Comparison of ENCODE assay signal across 8 cellular contexts in the genomic region with DNA sequence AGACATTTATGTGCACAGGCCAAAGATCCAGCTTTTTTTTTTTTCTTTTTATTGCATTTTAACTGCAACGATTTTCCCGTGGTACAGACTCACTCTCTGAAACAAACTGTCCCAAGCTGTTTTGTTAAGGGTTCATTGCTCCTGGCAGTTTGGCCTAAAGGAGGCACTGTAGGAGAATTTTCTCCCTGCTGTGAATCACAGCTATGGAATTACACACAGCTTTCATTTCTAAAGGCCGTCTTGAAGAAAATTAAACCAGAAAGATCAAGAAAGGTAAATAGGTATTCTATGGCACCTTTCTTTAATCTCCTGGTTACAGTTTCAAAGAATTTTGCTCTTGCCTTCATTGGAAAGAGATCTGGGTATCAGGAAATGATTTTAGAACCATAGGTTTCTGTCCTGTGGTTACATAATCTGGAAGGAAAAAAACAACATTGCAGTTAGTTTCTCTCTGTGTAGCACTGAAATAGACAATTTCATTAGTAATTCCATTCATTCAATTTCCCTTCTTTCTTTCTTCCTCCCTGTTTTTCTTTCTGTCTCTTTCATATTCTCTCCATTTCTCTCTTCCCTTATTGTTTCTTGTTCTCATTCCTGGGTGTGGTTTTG. TPM values are rescaled to one million over a fixed set of nuclear protein-coding genes. Genes with fewer than 3 reads are reported as not detected.
DNase-seq lines count a peak whose midpoint lies in the region; ATAC-seq and TF ChIP-seq lines count a peak whose summit lies in the region.

No MANE protein-coding gene starts in this region.

- peak overlapping the region; percentile 21 to 94 (median 79) for H3K27ac ChIP-seq in adrenal gland

- peak overlapping the region in 2 of 4 donors; percentile 5 to 56 for H3K4me3 ChIP-seq in adrenal gland

- H3K27me3 Mint-ChIP-seq in HFFc6 (ENCODE audit: insufficient read depth): peaks cover 1% of the 10 kb centered on the region; the same call in 1 of the 2 replicates
- H3K27me3 Mint-ChIP-seq in activated naive CD8-positive, alpha-beta T cell treated with anti-CD3 and anti-CD28 coated beads, Interleukin-2, amount 50 U/mL, for 24 hours: peaks cover 9% of the 10 kb centered on the region

- peak in 1 of 2 donors; percentile 31 for TF ChIP-seq POLR2A in adrenal gland (IDR thresholded peaks at IDR 0.05)

- H3K27ac Mint-ChIP-seq in HFFc6: no peak overlapping the region
- no peak overlapping the region for H3K27ac Mint-ChIP-seq in activated naive CD8-positive, alpha-beta T cell treated with anti-CD3 and anti-CD28 coated beads, Interleukin-2, amount 50 U/mL, for 24 hours

- no peaks in the 10 kb centered on the region for H3K9me3 ChIP-seq in adrenal gland (replicated peaks in 1 of 3)

- no peaks in the 10 kb centered on the region for H3K36me3 ChIP-seq in adrenal gland (replicated peaks in 1 of 2)

- H3K9me3 Mint-ChIP-seq in HFFc6: no peaks in the 10 kb centered on the region
- no peaks in the 10 kb centered on the region for H3K9me3 Mint-ChIP-seq in activated naive CD8-positive, alpha-beta T cell treated with anti-CD3 and anti-CD28 coated beads, Interleukin-2, amount 50 U/mL, for 24 hours

- intact Hi-C loops in adrenal gland (cut with DNase I): loop anchor here in 1 of 2 donors (5.0 kb wide), 1 partner anchor 52 kb away; a partner anchor contains a TSS
- intact Hi-C loops in left cardiac atrium (cut with DNase I): loop anchor here in 1 of 2 donors (5.0 kb wide), 1 partner anchor 52 kb away; a partner anchor contains a TSS

- peak overlapping the region; percentile 62 for H3K4me3 Mint-ChIP-seq in HFFc6
- no peak overlapping the region for H3K4me3 Mint-ChIP-seq in activated naive CD8-positive, alpha-beta T cell treated with anti-CD3 and anti-CD28 coated beads, Interleukin-2, amount 50 U/mL, for 24 hours

- WGBS in adrenal gland, 4 donors: 0 to 6% (median 5%) methylated on average over 3 of the region's 3 CpGs

- ATAC-seq in left cardiac atrium (peak; percentile 84 to 92), HG03342 (IDR thresholded peaks at IDR 0.05; ENCODE audit: unreplicated experiment) (no peak)
- ATAC-seq in activated naive CD8-positive, alpha-beta T cell treated with anti-CD3 and anti-CD28 coated beads, Interleukin-2, amount 50 U/mL, for 24 hours: no peak

- H3K27me3 ChIP-seq in adrenal gland: no peaks in the 10 kb centered on the region

- peaks cover 43 to 60% of the 10 kb centered on the region in 2 donors for H3K4me1 ChIP-seq in adrenal gland (replicated peaks in 1 of 2)

- H3K36me3 Mint-ChIP-seq in HFFc6 (ENCODE audit: low read depth): no peaks in the 10 kb centered on the region
- H3K36me3 Mint-ChIP-seq in activated naive CD8-positive, alpha-beta T cell treated with anti-CD3 and anti-CD28 coated beads, Interleukin-2, amount 50 U/mL, for 24 hours (ENCODE audit: low read depth): no peaks in the 10 kb centered on the region

- peak; percentile 76; the same call in 1 of the 2 replicates for TF ChIP-seq CTCF in HFFc6 (IDR thresholded peaks at IDR 0.05)
- peak; percentile 46 to 82 (median 74) for TF ChIP-seq CTCF in adrenal gland (IDR thresholded peaks at IDR 0.05)

- H3K4me1 Mint-ChIP-seq in HFFc6 (ENCODE audit: low read depth): peaks cover 15% of the 10 kb centered on the region
- no peaks in the 10 kb centered on the region for H3K4me1 Mint-ChIP-seq in activated naive CD8-positive, alpha-beta T cell treated with anti-CD3 and anti-CD28 coated beads, Interleukin-2, amount 50 U/mL, for 24 hours

- DNase-seq in AG08395 (ENCODE audit: low spot score): peak; percentile 79
- peak; percentile 72 for DNase-seq in HFFc6
- peak; percentile 57 to 90 (median 71) for DNase-seq in adrenal gland
- DNase-seq in left cardiac atrium: peak; percentile 30
- peak; percentile 73 for DNase-seq in putamen (ENCODE audit: low spot score)
- DNase-seq in NCI-H510A treated with DMSO at 0.1 percent for 48 hours (lab: John Stamatoyannopoulos, UW): no peak
- no peak for DNase-seq in activated naive CD8-positive, alpha-beta T cell treated with anti-CD3 and anti-CD28 coated beads, Interleukin-2, amount 50 U/mL, for 24 hours

RNA-seq across cellular contexts. Expression of a gene that starts 51.2 kb away (rescaled TPM):
- not detected for total RNA-seq in HFFc6 (2021; fragmentation: NEBNext Ultra II Directional; extraction: Animal tissue kit (Norgen Biotek cat#: 25700))
- 100 to 1,000 TPM; 211 to 690 (median 445) TPM for total RNA-seq in adrenal gland
- polyA plus RNA-seq in adrenal gland: 100 to 1,000 TPM in 1 of 3 donors, 10 to 100 TPM in 2; 79.4 to 323 (median 82.0) TPM
- total RNA-seq in left cardiac atrium: 100 to 1,000 TPM; 129 to 528 TPM

RNA-seq across cellular contexts. Expression of a gene that starts 59.4 kb away (rescaled TPM):
- not detected for total RNA-seq in HFFc6 (2021; fragmentation: NEBNext Ultra II Directional; extraction: Animal tissue kit (Norgen Biotek cat#: 25700))
- total RNA-seq in adrenal gland: 100 to 1,000 TPM in 3 of 8 donors, 10 to 100 TPM in 5; 39.9 to 323 (median 88.2) TPM
- polyA plus RNA-seq in adrenal gland: 100 to 1,000 TPM in 1 of 3 donors, 10 to 100 TPM in 2; 18.3 to 150 (median 53.4) TPM
- 1 to 10 TPM in 1 of 2 donors, under 1 TPM in 1; 0.71 to 3.5 TPM for total RNA-seq in left cardiac atrium

Comparison
In these comparisons a context has a peak if more than half of its experiments do, and no peak if none do; other contexts are left out.
1. DNase-seq: peak in AG08395 (single experiment), HFFc6 (single experiment), adrenal gland (7 of 7), left cardiac atrium (single experiment) and putamen (single experiment); none in NCI-H510A treated with DMSO at 0.1 percent for 48 hours (single experiment) and activated naive CD8-positive, alpha-beta T cell treated with anti-CD3 and anti-CD28 coated beads, Interleukin-2, amount 50 U/mL, for 24 hours (single experiment).
2. ATAC-seq: peak in left cardiac atrium (2 of 2); none in HG03342 (single experiment) and activated naive CD8-positive, alpha-beta T cell treated with anti-CD3 and anti-CD28 coated beads, Interleukin-2, amount 50 U/mL, for 24 hours (single experiment).
3. RNA of a gene that starts 51.2 kb away (total RNA-seq): 129 to 528 TPM in left cardiac atrium and 211 to 690 TPM in adrenal gland; not detected in HFFc6; every median in the first group is over 100 times any median in the second.
4. RNA of a gene that starts 59.4 kb away (total RNA-seq): 39.9 to 323 TPM in adrenal gland; 0.71 to 3.5 TPM in left cardiac atrium and not detected in HFFc6; every median in the first group is over 4 times any median in the second.